ENCODE assay signal across 21 cellular contexts in the genomic region with DNA sequence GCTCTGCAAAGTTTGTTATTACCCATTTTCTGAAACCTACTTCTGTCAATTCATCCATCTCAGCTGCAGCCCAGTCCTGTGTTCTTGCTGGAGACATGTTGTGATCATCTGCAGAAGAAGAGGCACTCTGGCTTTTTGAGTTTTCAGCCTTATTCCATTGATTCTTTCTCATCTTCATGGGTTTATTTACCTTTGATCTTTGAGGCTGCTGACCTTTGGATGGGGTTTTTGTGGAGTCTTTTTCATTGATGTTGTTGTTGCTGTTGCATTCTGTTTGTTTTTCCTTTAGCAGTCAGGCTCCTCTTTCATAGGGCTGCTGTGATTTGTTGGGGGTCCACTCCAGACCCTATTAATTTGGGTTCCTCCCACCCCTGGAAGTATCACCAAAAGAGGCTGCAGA.
DNase-seq lines count a peak whose midpoint lies in the region; ATAC-seq, FAIRE-seq and TF ChIP-seq lines count a peak whose summit lies in the region.
"Had no signal": no experiment of that assay in that cellular context is flagged by ENCODE, and none has a peak within 500 bp of the region (broad histone marks: within the 10 kb centered on the region; RNA-seq: fewer than 3 reads in every experiment).

No MANE protein-coding gene starts in this region.

- in situ Hi-C loops in HepG2 (cut with HindIII; ENCODE audit: extremely low pct_ligation_motif_present, low pct_unique_long_range_greater_than_20kb), result no loop called here

- CTCF ChIA-PET in HepG2 (lab: Yijun Ruan, JAX; ENCODE audit: low intra/inter-chr PET ratio, low total read pairs), result no interaction called here

- H4K20me1 ChIP-seq in HepG2 (ENCODE audit: insufficient read depth, low read length), result no peaks in the 10 kb centered on the region
- H4K20me1 ChIP-seq: BLaER1 treated with 17β-estradiol and CSF1 and Interleukin-3, amounts not matched to agents 10 nM and 100 nM had no signal

- H3K27me3 ChIP-seq in liver (ENCODE audit: control insufficient read depth in 4 of 4, insufficient read depth in 4 of 4, low read length in 3 of 4) (no peaks in the 10 kb centered on the region), HepG2 (ENCODE audit: control insufficient read depth in 1 of 2, insufficient read depth in 2 of 2, low read length in 2 of 2) (no peaks in the 10 kb centered on the region; a peak in 1 of 5 replicates), esophagus muscularis mucosa (peaks cover 0 to 11% (median 0%) of the 10 kb centered on the region in 4 donors)
- H3K27me3 ChIP-seq: BLaER1 treated with 17β-estradiol and CSF1 and Interleukin-3, amounts not matched to agents 10 nM and 100 nM had no signal

- no peak for TF ChIP-seq RAD21 in liver (IDR thresholded peaks at IDR 0.05)
- TF ChIP-seq RAD21 in HepG2 (CRISPR knock-in tag; IDR thresholded peaks at IDR 0.05), result no peak

- H3K27ac Mint-ChIP-seq in T-helper 2 cell treated with Interferon-gamma antibody and Interleukin-4, amounts not matched to agents 5 μg/mL and 100 μg/mL, for 36 hours, result no peak overlapping the region
- H3K27ac Mint-ChIP-seq: B cell; CD4-positive, alpha-beta T cell; CD8-positive, alpha-beta T cell had no signal

- H3K36me3 ChIP-seq in liver (ENCODE audit: control insufficient read depth in 4 of 4, insufficient read depth in 3 of 4, low read depth in 1 of 4, low read length in 3 of 4), result no peaks in the 10 kb centered on the region
- H3K36me3 ChIP-seq in HepG2 (replicated peaks in 1 of 2; ENCODE audit: control insufficient read depth in 1 of 2, insufficient read depth in 2 of 2, low read length in 2 of 2), result no peaks in the 10 kb centered on the region
- H3K36me3 ChIP-seq in esophagus muscularis mucosa, result no peaks in the 10 kb centered on the region
- H3K36me3 ChIP-seq: BLaER1 treated with 17β-estradiol and CSF1 and Interleukin-3, amounts not matched to agents 10 nM and 100 nM had no signal

- H3K4me3 ChIP-seq in liver (ENCODE audit: low read depth in 1 of 3, low read length in 3 of 3) (no peak overlapping the region), HepG2 (replicated peaks in 1 of 3; ENCODE audit: insufficient read depth in 1 of 3, low read depth in 2 of 3, low read length in 3 of 3) (no peak overlapping the region), esophagus muscularis mucosa (no peak overlapping the region)
- H3K4me3 ChIP-seq: A549; BLaER1 treated with 17β-estradiol and CSF1 and Interleukin-3, amounts not matched to agents 10 nM and 100 nM had no signal

- ATAC-seq in HepG2, result no peak
- ATAC-seq: A549; CD8-positive, alpha-beta T cell had no signal

- DNase-seq in HepG2 (ENCODE audit: low spot score) (no peak), esophagus muscularis mucosa (ENCODE audit: extremely low spot score) (peak; percentile 17), SKM-1 (lab: John Stamatoyannopoulos, UW; ENCODE audit: unreplicated experiment) (no peak)
- no peak for DNase-seq in T-helper 2 cell treated with Interferon-gamma antibody and Interleukin-4, amounts not matched to agents 5 μg/mL and 100 μg/mL, for 36 hours (ENCODE audit: low spot score)
- DNase-seq: AML-193; Caco-2; Calu3; CD4-positive, alpha-beta T cell; CD8-positive, alpha-beta T cell; DMS79 treated with DMSO at 0.1 percent for 48 hours; GF-D8 had no signal

- H3K9me3 ChIP-seq in liver (ENCODE audit: control insufficient read depth in 4 of 4, low read length in 3 of 4) (no peaks in the 10 kb centered on the region), HepG2 (ENCODE audit: low read length) (no peaks in the 10 kb centered on the region), esophagus muscularis mucosa (no peaks in the 10 kb centered on the region)
- H3K9me3 ChIP-seq: A549, Caco-2 had no signal

- no peak overlapping the region for H3K9ac ChIP-seq in liver (ENCODE audit: low read depth in 1 of 2, low read length in 2 of 2)
- H3K9ac ChIP-seq in HepG2 (ENCODE audit: insufficient read depth, low read depth, low read length), result no peak overlapping the region
- H3K9ac ChIP-seq: BLaER1 treated with 17β-estradiol and CSF1 and Interleukin-3, amounts not matched to agents 10 nM and 100 nM had no signal

- TF ChIP-seq CTCF in liver (IDR thresholded peaks at IDR 0.05; ENCODE audit: low read depth, low read length, missing input control) (no peak), HepG2 (CRISPR knock-in tag; IDR thresholded peaks at IDR 0.05) (no peak), esophagus muscularis mucosa (IDR thresholded peaks at IDR 0.05) (no peak)

- no peaks in the 10 kb centered on the region for H3K36me3 Mint-ChIP-seq in T-helper 2 cell treated with Interferon-gamma antibody and Interleukin-4, amounts not matched to agents 5 μg/mL and 100 μg/mL, for 36 hours (ENCODE audit: low read depth)
- H3K36me3 Mint-ChIP-seq: CD8-positive, alpha-beta T cell had no signal

- no peaks in the 10 kb centered on the region for H3K9me3 Mint-ChIP-seq in T-helper 2 cell treated with Interferon-gamma antibody and Interleukin-4, amounts not matched to agents 5 μg/mL and 100 μg/mL, for 36 hours
- H3K9me3 Mint-ChIP-seq: CD4-positive, alpha-beta T cell; CD8-positive, alpha-beta T cell had no signal

- no peak for TF ChIP-seq EP300 in HepG2 (IDR thresholded peaks at IDR 0.05; ENCODE audit: low read depth in 2 of 2, low read length in 2 of 2)
- TF ChIP-seq EP300 in HepG2 (CRISPR knock-in tag; IDR thresholded peaks at IDR 0.05; ENCODE audit: borderline replicate concordance), result no peak
- TF ChIP-seq EP300 in esophagus muscularis mucosa (IDR thresholded peaks at IDR 0.05), result no peak

- no peak overlapping the region for H2AFZ ChIP-seq in HepG2 (ENCODE audit: low read length)

- no peak overlapping the region for H3K4me2 ChIP-seq in HepG2 (ENCODE audit: low read depth, low read length)
- H3K4me2 ChIP-seq: A549; BLaER1 treated with 17β-estradiol and CSF1 and Interleukin-3, amounts not matched to agents 10 nM and 100 nM had no signal

- no peaks in the 10 kb centered on the region for H3K4me1 Mint-ChIP-seq in T-helper 2 cell treated with Interferon-gamma antibody and Interleukin-4, amounts not matched to agents 5 μg/mL and 100 μg/mL, for 36 hours (ENCODE audit: low read depth)
- H3K4me1 Mint-ChIP-seq: B cell had no signal

- H3K4me1 ChIP-seq in liver (ENCODE audit: control insufficient read depth in 4 of 4, insufficient read depth in 4 of 4, low read length in 3 of 4) (peaks cover 0 to 7% (median 1%) of the 10 kb centered on the region in 4 donors), HepG2 (ENCODE audit: insufficient read depth, low read length) (peaks cover 7% of the 10 kb centered on the region; the same call in 1 of the 2 replicates), esophagus muscularis mucosa (peaks cover 0 to 4% (median 0%) of the 10 kb centered on the region in 4 donors)
- H3K4me1 ChIP-seq: A549; BLaER1 treated with 17β-estradiol and CSF1 and Interleukin-3, amounts not matched to agents 10 nM and 100 nM; Caco-2 had no signal

- intact Hi-C loops in HepG2 (cut with micrococcal nuclease; ENCODE audit: unreplicated experiment), result no loop called here
- intact Hi-C loops in esophagus muscularis mucosa (cut with DNase I), result no loop called here

- no peak for FAIRE-seq in HepG2 (lab: Jason Lieb, UNC)
- FAIRE-seq: A549, D721Med, G401.6, GM12891, GM19239 had no signal

- BruUV-seq in HepG2 (replicated peaks; lab: Mats Ljungman, UMichigan), result no TSS peak

- TF ChIP-seq POLR2A in HepG2 (IDR thresholded peaks at IDR 0.05; ENCODE audit: insufficient read depth in 1 of 2, low read depth in 2 of 2, low read length in 2 of 2) (no peak), esophagus muscularis mucosa (IDR thresholded peaks at IDR 0.05; ENCODE audit: low read depth) (no peak)

- H3K27ac ChIP-seq in liver (ENCODE audit: low read depth in 1 of 2, low read length in 2 of 2) (no peak overlapping the region), HepG2 (ENCODE audit: extremely low read length, insufficient read depth, low read length) (no peak overlapping the region), esophagus muscularis mucosa (replicated peaks in 1 of 4) (no peak overlapping the region)
- H3K27ac ChIP-seq: 22Rv1; A549; BLaER1 treated with 17β-estradiol and CSF1 and Interleukin-3, amounts not matched to agents 10 nM and 100 nM; C4-2B had no signal

- POLR2A ChIA-PET in HepG2 (lab: Yijun Ruan, JAX), result no interaction called here

- no peak overlapping the region for H3K4me3 Mint-ChIP-seq in T-helper 2 cell treated with Interferon-gamma antibody and Interleukin-4, amounts not matched to agents 5 μg/mL and 100 μg/mL, for 36 hours
- H3K4me3 Mint-ChIP-seq: B cell; CD4-positive, alpha-beta T cell; CD8-positive, alpha-beta T cell had no signal

- peaks cover 11% of the 10 kb centered on the region for H3K27me3 Mint-ChIP-seq in T-helper 2 cell treated with Interferon-gamma antibody and Interleukin-4, amounts not matched to agents 5 μg/mL and 100 μg/mL, for 36 hours (ENCODE audit: low read depth)

- no peaks in the 10 kb centered on the region for H3K79me2 ChIP-seq in HepG2 (ENCODE audit: insufficient read depth, low read length)

TF ChIP-seq in liver, 16 proteins besides CTCF, POLR2A, EP300 and RAD21 (continues in another document):
- no peak for TF ChIP-seq JUND (IDR thresholded peaks at IDR 0.05)
- TF ChIP-seq, protein P1, sequence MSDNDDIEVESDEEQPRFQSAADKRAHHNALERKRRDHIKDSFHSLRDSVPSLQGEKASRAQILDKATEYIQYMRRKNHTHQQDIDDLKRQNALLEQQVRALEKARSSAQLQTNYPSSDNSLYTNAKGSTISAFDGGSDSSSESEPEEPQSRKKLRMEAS (IDR thresholded peaks at IDR 0.05), result no peak

TF ChIP-seq in HepG2, 621 proteins besides CTCF, POLR2A, EP300 and RAD21 (continues in another document):
- TF ChIP-seq NAIF1 (CRISPR knock-in tag; IDR thresholded peaks at IDR 0.05; ENCODE audit: borderline replicate concordance), result no peak
- TF ChIP-seq CBX1 (IDR thresholded peaks at IDR 0.05; ENCODE audit: low read depth), result no peak
- TF ChIP-seq TGIF2 (CRISPR knock-in tag; IDR thresholded peaks at IDR 0.05), result no peak
- TF ChIP-seq TBX2 (CRISPR knock-in tag; IDR thresholded peaks at IDR 0.05; ENCODE audit: borderline replicate concordance), result no peak
- no peak for TF ChIP-seq TCF12 (IDR thresholded peaks at IDR 0.05)
- TF ChIP-seq TCF12 (CRISPR knock-in tag; IDR thresholded peaks at IDR 0.05), result no peak
- no peak for TF ChIP-seq HNRNPH1 (optimal IDR thresholded peaks at IDR 0.05; ENCODE audit: low read depth, low read length)
- TF ChIP-seq ATAD3A (CRISPR knock-in tag; IDR thresholded peaks at IDR 0.05), result no peak
